Comparison of ENCODE assay signal across 18 cellular contexts in the genomic region with DNA sequence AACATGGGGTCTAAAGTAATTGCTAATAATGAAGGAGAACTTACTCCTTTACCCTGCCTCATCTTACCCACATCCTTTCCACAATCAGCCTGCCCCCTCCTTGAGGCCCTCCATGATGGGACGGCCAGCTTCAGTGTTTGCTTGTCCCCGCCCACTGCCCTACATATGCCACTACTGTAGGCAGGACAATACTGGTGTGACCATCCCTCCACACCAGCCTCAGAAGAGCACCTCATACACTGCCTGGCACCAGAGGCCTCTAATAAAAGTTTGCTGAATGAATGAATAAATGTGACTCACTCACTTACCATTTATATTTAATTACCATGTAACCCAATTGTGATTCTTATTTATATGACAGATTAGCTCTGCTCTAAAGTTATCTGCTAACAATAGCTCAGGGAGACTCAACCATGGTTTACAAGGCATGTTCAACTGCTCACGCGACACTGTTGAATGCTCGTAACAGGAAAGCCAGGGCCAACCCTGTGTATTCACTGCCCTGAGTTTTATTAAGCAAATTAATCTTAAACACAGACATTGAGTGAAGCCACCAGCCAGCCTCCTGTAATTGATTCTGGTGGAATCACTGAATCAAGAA.
DNase-seq lines count a peak whose midpoint lies in the region; ATAC-seq and TF ChIP-seq lines count a peak whose summit lies in the region.
"Had no signal": no experiment of that assay in that cellular context is flagged by ENCODE, and none has a peak within 500 bp of the region (broad histone marks: within the 10 kb centered on the region; RNA-seq: fewer than 3 reads in every experiment).

No MANE protein-coding gene starts in this region.

- no peak for TF ChIP-seq CTCF in GM13977 (IDR thresholded peaks at IDR 0.05; ENCODE audit: extremely low read depth, insufficient read depth, missing control alignments)

- H3K14ac ChIP-seq in mesenchymal stem cell (ENCODE audit: low read length in 2 of 2), result no peak overlapping the region

- no peak overlapping the region for H2AK5ac ChIP-seq in mesenchymal stem cell (ENCODE audit: low read length, severe bottlenecking)

- H4K8ac ChIP-seq in mesenchymal stem cell (ENCODE audit: low read length), result no peak overlapping the region

- H3K18ac ChIP-seq in mesenchymal stem cell (ENCODE audit: low read depth in 1 of 2, low read length in 2 of 2), result peak overlapping the region; percentile 82 to 89

- no peak for ATAC-seq in CD4-positive, CD25-positive, alpha-beta regulatory T cell (ENCODE audit: low read depth in 2 of 2)
- no peak for ATAC-seq in T-cell (replicated peaks in 1 of 4)
- ATAC-seq in GM21723 (IDR thresholded peaks at IDR 0.05; ENCODE audit: unreplicated experiment), result no peak
- ATAC-seq: activated T-cell treated with anti-CD3 and anti-CD28 coated beads, Interleukin-2, amount 50 U/mL, for 4 hours; Right ventricle myocardium inferior had no signal

- H2BK5ac ChIP-seq in mesenchymal stem cell (ENCODE audit: low read depth, low read length, poor library complexity, severe bottlenecking), result no peak overlapping the region

- H3K4me3 ChIP-seq in CD4-positive, CD25-positive, alpha-beta regulatory T cell (ENCODE audit: low read depth, low read length), result no peak overlapping the region
- H3K4me3 ChIP-seq in mesenchymal stem cell (ENCODE audit: insufficient read depth in 1 of 2, low read depth in 1 of 2, low read length in 2 of 2), result no peak overlapping the region
- H3K4me3 ChIP-seq: left ventricle myocardium inferior had no signal

- 96% methylated on average over 5 of the region's 5 CpGs for WGBS in mesenchymal stem cell

- H3K27ac Mint-ChIP-seq in CD4-positive, CD25-positive, alpha-beta regulatory T cell, result peak overlapping the region; percentile 65 to 86 (median 82)
- peak overlapping the region; percentile 97 to 98 for H3K27ac Mint-ChIP-seq in T-cell

- peak overlapping the region; percentile 54 for H4K91ac ChIP-seq in mesenchymal stem cell (ENCODE audit: low read length)

- H3K9me3 Mint-ChIP-seq in CD4-positive, CD25-positive, alpha-beta regulatory T cell, result peaks cover 0 to 2% (median 0%) of the 10 kb centered on the region in 7 donors
- H3K9me3 Mint-ChIP-seq in T-cell, result no peaks in the 10 kb centered on the region
- H3K9me3 Mint-ChIP-seq: activated naive CD4-positive, alpha-beta T cell treated with anti-CD3 and anti-CD28 coated beads for 36 hours; activated T-cell treated with anti-CD3 and anti-CD28 coated beads, Interleukin-2, amount 50 U/mL, for 4 hours; brain; immature natural killer cell had no signal

- H2BK15ac ChIP-seq in mesenchymal stem cell (ENCODE audit: low read depth, poor library complexity, severe bottlenecking), result peak overlapping the region; percentile 54

- H3K4me1 Mint-ChIP-seq in CD4-positive, CD25-positive, alpha-beta regulatory T cell, result peaks cover 12 to 82% (median 50%) of the 10 kb centered on the region in 4 donors
- peaks cover 86 to 93% (median 91%) of the 10 kb centered on the region in 3 donors for H3K4me1 Mint-ChIP-seq in T-cell

- H3K23ac ChIP-seq in mesenchymal stem cell (ENCODE audit: low read length in 2 of 2), result no peak overlapping the region

- peak overlapping the region; percentile 92 to 95 for H2BK12ac ChIP-seq in mesenchymal stem cell (ENCODE audit: low read length in 2 of 2)

- H2BK120ac ChIP-seq in mesenchymal stem cell (ENCODE audit: low read depth, low read length), result no peak overlapping the region

- H3K4me1 ChIP-seq in CD4-positive, CD25-positive, alpha-beta regulatory T cell (ENCODE audit: control insufficient read depth, insufficient read depth, low read length, poor library complexity, severe bottlenecking), result peaks cover 22% of the 10 kb centered on the region
- H3K4me1 ChIP-seq in mesenchymal stem cell (ENCODE audit: control insufficient read depth, insufficient read depth, low read depth, low read length), result peaks cover 2% of the 10 kb centered on the region

- H2AFZ ChIP-seq in mesenchymal stem cell (ENCODE audit: low read depth, low read length), result no peak overlapping the region

- no peaks in the 10 kb centered on the region for H3K9me3 ChIP-seq in CD4-positive, CD25-positive, alpha-beta regulatory T cell (ENCODE audit: control insufficient read depth in 2 of 2, low read length in 2 of 2)
- no peaks in the 10 kb centered on the region for H3K9me3 ChIP-seq in mesenchymal stem cell (ENCODE audit: control insufficient read depth, low read length)
- H3K9me3 ChIP-seq: left ventricle myocardium inferior had no signal

- H3K4me3 Mint-ChIP-seq in CD4-positive, CD25-positive, alpha-beta regulatory T cell, result no peak overlapping the region
- H3K4me3 Mint-ChIP-seq in T-cell, result peak overlapping the region in 1 of 3 donors; percentile 70
- H3K4me3 Mint-ChIP-seq: activated naive CD4-positive, alpha-beta T cell treated with anti-CD3 and anti-CD28 coated beads for 36 hours; activated T-cell treated with anti-CD3 and anti-CD28 coated beads, Interleukin-2, amount 50 U/mL, for 4 hours; brain had no signal

- in situ Hi-C loops in GM13977 (cut with MboI; ENCODE audit: low pct_unique_long_range_greater_than_20kb, low sequenced_read_pairs, unreplicated experiment), result no loop called here

- no peaks in the 10 kb centered on the region for H3K27me3 ChIP-seq in CD4-positive, CD25-positive, alpha-beta regulatory T cell (ENCODE audit: control insufficient read depth, insufficient read depth, low read length)
- no peaks in the 10 kb centered on the region for H3K27me3 ChIP-seq in mesenchymal stem cell (ENCODE audit: control insufficient read depth in 1 of 2, insufficient read depth in 1 of 2, low read length in 2 of 2)

- peak overlapping the region in 1 of 2 experiments; percentile 24 for H3K4ac ChIP-seq in mesenchymal stem cell (ENCODE audit: low read depth in 1 of 2, low read length in 2 of 2)

- H3K36me3 ChIP-seq in CD4-positive, CD25-positive, alpha-beta regulatory T cell (ENCODE audit: control insufficient read depth, insufficient read depth, low read length), result no peaks in the 10 kb centered on the region
- no peaks in the 10 kb centered on the region for H3K36me3 ChIP-seq in mesenchymal stem cell (ENCODE audit: control insufficient read depth in 1 of 2, insufficient read depth in 2 of 2, low read depth in 1 of 2, low read length in 2 of 2)
- H3K36me3 ChIP-seq: left ventricle myocardium inferior had no signal

- CTCF ChIA-PET in T-cell (lab: Charles Lee), result interaction anchor here (1.4 to 2.0 kb wide), 2 partner anchors 15 to 222 kb away, joined by 3 to 10 read pairs; no protein-coding TSS in a partner anchor

- H3K9ac ChIP-seq in mesenchymal stem cell (ENCODE audit: low read length), result no peak overlapping the region

- no peak for DNase-seq in CD4-positive, CD25-positive, alpha-beta regulatory T cell
- DNase-seq in EL (peak; percentile 26), T-cell (no peak), mesenchymal stem cell (no peak), GM13977 (ENCODE audit: low spot score) (no peak), posterior cingulate gyrus (no peak), DMS 273 (lab: John Stamatoyannopoulos, UW; ENCODE audit: unreplicated experiment) (no peak)
- DNase-seq: activated CD4-positive, alpha-beta T cell treated with anti-CD3 and anti-CD28 coated beads, Interleukin-2, amount 50 U/mL, for 48 hours; activated naive CD4-positive, alpha-beta T cell treated with anti-CD3 and anti-CD28 coated beads for 36 hours; activated T-cell treated with anti-CD3 and anti-CD28 coated beads, Interleukin-2, amount 50 U/mL, for 4 hours; immature natural killer cell; left ventricle myocardium inferior; NCI-H1105 treated with DMSO at 0.1 percent for 48 hours; NCI-H510A treated with DMSO at 0.1 percent for 48 hours; T-helper 1 cell had no signal

- peaks cover 8% of the 10 kb centered on the region for H3K36me3 Mint-ChIP-seq in CD4-positive, CD25-positive, alpha-beta regulatory T cell
- H3K36me3 Mint-ChIP-seq in T-cell, result no peaks in the 10 kb centered on the region
- H3K36me3 Mint-ChIP-seq: brain had no signal

- intact Hi-C loops in posterior cingulate gyrus (cut with DNase I), result no loop called here

- no peak overlapping the region for H3K27ac ChIP-seq in CD4-positive, CD25-positive, alpha-beta regulatory T cell (ENCODE audit: insufficient read depth, low read length, poor library complexity, severe bottlenecking)
- no peak overlapping the region for H3K27ac ChIP-seq in mesenchymal stem cell (ENCODE audit: low read length, poor library complexity, severe bottlenecking)
- H3K27ac ChIP-seq: left ventricle myocardium inferior had no signal

- POLR2A ChIA-PET in T-cell (lab: Charles Lee), result interaction anchor here in 1 of 2 donors (0.6 to 1.0 kb wide), 2 partner anchors 12 to 853 kb away, joined by 3 to 4 read pairs; no protein-coding TSS in a partner anchor

- H3K4me2 ChIP-seq in mesenchymal stem cell (ENCODE audit: low read length, poor library complexity, severe bottlenecking), result no peak overlapping the region

- H3K79me1 ChIP-seq in mesenchymal stem cell (replicated peaks; ENCODE audit: low read length, poor library complexity, severe bottlenecking), result peaks cover 12% of the 10 kb centered on the region

- H3K27me3 Mint-ChIP-seq in CD4-positive, CD25-positive, alpha-beta regulatory T cell, result no peaks in the 10 kb centered on the region
- H3K27me3 Mint-ChIP-seq in T-cell, result no peaks in the 10 kb centered on the region
